ENCODE assay signal across 16 cellular contexts in genomic region chr4:173346074-173346473, GRCh38. TPM values are rescaled to one million over a fixed set of nuclear protein-coding genes. Genes with fewer than 3 reads are reported as not detected.
A peak's percentile ranks its signal among the peaks of the same experiment; 100 is the strongest.
DNase-seq lines count a peak whose midpoint lies in the region; ATAC-seq and TF ChIP-seq lines count a peak whose summit lies in the region.
"Had no signal": no experiment of that assay in that cellular context is flagged by ENCODE, and none has a peak within 500 bp of the region (broad histone marks: within the 10 kb centered on the region; RNA-seq: fewer than 3 reads in every experiment).

No MANE protein-coding gene starts in this region.

- no peak overlapping the region for H3K4me3 ChIP-seq in choroid plexus epithelial cell (ENCODE audit: low read depth, low read length)
- H3K4me3 ChIP-seq in WERI-Rb-1 (ENCODE audit: low read depth, low read length) = no peak overlapping the region
- H3K4me3 ChIP-seq: gastroesophageal sphincter, prostate gland, tibial artery had no signal

- no peak overlapping the region for H3K4me3 Mint-ChIP-seq in osteocyte (ENCODE audit: unreplicated experiment)
- H3K4me3 Mint-ChIP-seq: activated CD8-positive, alpha-beta T cell treated with anti-CD3 and anti-CD28 coated beads, Interleukin-2, amount 10 ng/mL, durations not matched to agents 7 days and 5 days; CD4-positive, CD25-positive, alpha-beta regulatory T cell had no signal

- peak overlapping the region; percentile 6 for H3K27ac Mint-ChIP-seq in osteocyte (ENCODE audit: unreplicated experiment)
- H3K27ac Mint-ChIP-seq: activated CD8-positive, alpha-beta T cell treated with anti-CD3 and anti-CD28 coated beads, Interleukin-2, amount 10 ng/mL, durations not matched to agents 7 days and 5 days; CD4-positive, CD25-positive, alpha-beta regulatory T cell had no signal

- no peaks in the 10 kb centered on the region for H3K36me3 ChIP-seq in WERI-Rb-1
- H3K36me3 ChIP-seq: gastroesophageal sphincter, prostate gland, tibial artery had no signal

- ATAC-seq in GM19035 (IDR thresholded peaks at IDR 0.05; ENCODE audit: unreplicated experiment) = no peak
- ATAC-seq: activated CD8-positive, alpha-beta T cell treated with anti-CD3 and anti-CD28 coated beads, Interleukin-2, amount 10 ng/mL, durations not matched to agents 7 days and 5 days; gastroesophageal sphincter had no signal

- H3K4me1 Mint-ChIP-seq in osteocyte (ENCODE audit: unreplicated experiment) = peaks cover 14% of the 10 kb centered on the region
- H3K4me1 Mint-ChIP-seq: CD4-positive, CD25-positive, alpha-beta regulatory T cell had no signal

- H3K36me3 Mint-ChIP-seq in osteocyte (ENCODE audit: unreplicated experiment) = no peaks in the 10 kb centered on the region
- H3K36me3 Mint-ChIP-seq: CD4-positive, CD25-positive, alpha-beta regulatory T cell had no signal

- no peak for TF ChIP-seq CTCF in choroid plexus epithelial cell (conservative IDR thresholded peaks at IDR 0.05; ENCODE audit: low read depth, low read length)
- TF ChIP-seq CTCF in osteocyte (IDR thresholded peaks at IDR 0.05) = no peak
- TF ChIP-seq CTCF in WERI-Rb-1 (IDR thresholded peaks at IDR 0.05; ENCODE audit: low read depth, low read length) = no peak

- no peaks in the 10 kb centered on the region for H3K27me3 ChIP-seq in WERI-Rb-1 (ENCODE audit: insufficient read depth, low read depth, severe bottlenecking)
- H3K27me3 ChIP-seq: gastroesophageal sphincter, tibial artery had no signal

- no peaks in the 10 kb centered on the region for H3K9me3 ChIP-seq in WERI-Rb-1 (ENCODE audit: severe bottlenecking)
- H3K9me3 ChIP-seq: gastroesophageal sphincter, prostate gland, tibial artery had no signal

- no peaks in the 10 kb centered on the region for H3K27me3 Mint-ChIP-seq in osteocyte (ENCODE audit: unreplicated experiment)

- H3K9me3 Mint-ChIP-seq in osteocyte (ENCODE audit: unreplicated experiment) = no peaks in the 10 kb centered on the region
- H3K9me3 Mint-ChIP-seq: CD4-positive, CD25-positive, alpha-beta regulatory T cell had no signal

- H3K27ac ChIP-seq in WERI-Rb-1 = no peak overlapping the region
- H3K27ac ChIP-seq: gastroesophageal sphincter, prostate gland, tibial artery had no signal

- peak; percentile 79 for DNase-seq in ELR (ENCODE audit: low read depth)
- peak; percentile 33 for DNase-seq in NCI-H226
- DNase-seq in choroid plexus epithelial cell (ENCODE audit: low read depth) = peak; percentile 22
- DNase-seq in osteocyte (ENCODE audit: extremely low spot score, unreplicated experiment) = no peak
- DNase-seq in activated CD4-positive, alpha-beta T cell treated with anti-CD3 and anti-CD28 coated beads for 48 hours = no peak
- no peak for DNase-seq in activated CD4-positive, alpha-beta T cell treated with anti-CD3 and anti-CD28 coated beads, Interleukin-2, amount 50 U/mL, for 48 hours
- no peak for DNase-seq in WERI-Rb-1
- DNase-seq: activated CD8-positive, alpha-beta T cell treated with anti-CD3 and anti-CD28 coated beads, Interleukin-2, amount 10 ng/mL, durations not matched to agents 7 days and 5 days; CD4-positive, CD25-positive, alpha-beta regulatory T cell; NCI-H1930; NCI-H774; Right ventricle myocardium superior; tibial artery had no signal

RNA-seq across cellular contexts. Expression of gene HMGB2, which starts 11.9 kb away (rescaled TPM):
- total RNA-seq in osteocyte = 51.7 and 56.3 TPM in 2 replicates

RNA-seq across cellular contexts. Expression of gene SAP30, which starts 24.7 kb away (rescaled TPM):
- total RNA-seq in osteocyte = 21.8 and 22.8 TPM in 2 replicates

RNA-seq across cellular contexts. Expression of gene SCRG1, which starts 52.8 kb away (rescaled TPM):
- total RNA-seq in osteocyte = 2.2 and 2.6 TPM in 2 replicates
- total RNA-seq: activated CD8-positive, alpha-beta T cell treated with anti-CD3 and anti-CD28 coated beads, Interleukin-2, amount 10 ng/mL, durations not matched to agents 7 days and 5 days; CD4-positive, CD25-positive, alpha-beta regulatory T cell had no signal

Comparison
In these comparisons a context has a peak if more than half of its experiments do, and no peak if none do; other contexts are left out.
1. DNase-seq: peak in ELR (single experiment), NCI-H226 (single experiment) and choroid plexus epithelial cell (single experiment); none in osteocyte (single experiment), activated CD4-positive, alpha-beta T cell treated with anti-CD3 and anti-CD28 coated beads for 48 hours (single experiment), activated CD4-positive, alpha-beta T cell treated with anti-CD3 and anti-CD28 coated beads, Interleukin-2, amount 50 U/mL, for 48 hours (0 of 2) and WERI-Rb-1 (single experiment).